Comparison of ENCODE assay signal across 22 cellular contexts in the genomic region with DNA sequence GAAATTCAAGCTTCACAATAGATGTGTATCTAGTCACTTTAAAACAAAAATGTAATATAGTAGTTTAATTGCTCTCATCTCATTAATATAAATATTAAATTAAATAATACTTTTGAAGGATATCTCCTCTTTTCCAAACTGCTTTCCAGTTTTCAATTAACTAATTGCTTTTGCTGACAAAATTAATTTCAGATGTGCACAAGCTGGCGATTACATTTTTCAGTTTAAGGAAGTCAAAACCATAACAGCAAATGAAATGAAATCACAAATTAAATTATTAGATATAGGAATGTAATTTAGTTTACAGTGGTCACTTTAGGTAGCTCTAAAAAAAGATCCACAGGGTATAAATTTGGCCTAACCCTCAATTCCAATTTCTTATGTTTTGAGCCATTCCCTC.
"Had no signal": no experiment of that assay in that cellular context is flagged by ENCODE, and none has a peak within 500 bp of the region (broad histone marks: within the 10 kb centered on the region; RNA-seq: fewer than 3 reads in every experiment).

No MANE protein-coding gene starts in this region.

- H3K79me2 ChIP-seq: hepatocyte had no signal

- H3K36me3 ChIP-seq: gastrocnemius medialis, heart left ventricle, prostate gland, right atrium auricular region, thoracic aorta, tibial nerve, upper lobe of left lung had no signal

- ATAC-seq: gastrocnemius medialis; heart left ventricle; left lobe of liver; mucosa of descending colon; natural killer cell treated with Interleukin-12 subunit alpha and Interleukin-12 subunit beta and Interleukin-15 and Interleukin-18, amount 100 ng/mL, for 72 hours; stimulated activated naive B cell treated with anti-CD40 and anti-IgM and Interleukin-4, amounts not matched to agents 10 μg/mL and 1 μg/mL and 100 μg/mL, for 72 hours had no signal

- H3K27me3 Mint-ChIP-seq: memory B cell; naive B cell; natural killer cell treated with Interleukin-12 subunit alpha and Interleukin-12 subunit beta and Interleukin-15 and Interleukin-18, amount 100 ng/mL, for 72 hours; stimulated activated naive B cell treated with anti-CD40 and anti-IgM and Interleukin-4, amounts not matched to agents 10 μg/mL and 1 μg/mL and 100 μg/mL, for 72 hours; stimulated activated naive CD8-positive, alpha-beta T cell treated with anti-CD3 and anti-CD28 coated beads, Interleukin-15, Interleukin-2, amounts not matched to agents 100 ng/mL and 50 ng/mL, for 24 hours had no signal

- H2AFZ ChIP-seq: hepatocyte had no signal

- H3K4me1 ChIP-seq: gastrocnemius medialis, heart left ventricle, prostate gland, right atrium auricular region, tibial nerve, upper lobe of left lung had no signal

- H3K27ac Mint-ChIP-seq: memory B cell; naive B cell; natural killer cell treated with Interleukin-12 subunit alpha and Interleukin-12 subunit beta and Interleukin-15 and Interleukin-18, amount 100 ng/mL, for 72 hours; stimulated activated naive B cell treated with anti-CD40 and anti-IgM and Interleukin-4, amounts not matched to agents 10 μg/mL and 1 μg/mL and 100 μg/mL, for 72 hours; stimulated activated naive CD8-positive, alpha-beta T cell treated with anti-CD3 and anti-CD28 coated beads, Interleukin-15, Interleukin-2, amounts not matched to agents 100 ng/mL and 50 ng/mL, for 24 hours had no signal

- H3K4me3 Mint-ChIP-seq: memory B cell; natural killer cell treated with Interleukin-12 subunit alpha and Interleukin-12 subunit beta and Interleukin-15 and Interleukin-18, amount 100 ng/mL, for 72 hours; stimulated activated naive B cell treated with anti-CD40 and anti-IgM and Interleukin-4, amounts not matched to agents 10 μg/mL and 1 μg/mL and 100 μg/mL, for 72 hours; stimulated activated naive CD8-positive, alpha-beta T cell treated with anti-CD3 and anti-CD28 coated beads, Interleukin-15, Interleukin-2, amounts not matched to agents 100 ng/mL and 50 ng/mL, for 24 hours had no signal

- H3K36me3 Mint-ChIP-seq: memory B cell; naive B cell; stimulated activated naive B cell treated with anti-CD40 and anti-IgM and Interleukin-4, amounts not matched to agents 10 μg/mL and 1 μg/mL and 100 μg/mL, for 72 hours had no signal

- H3K27me3 ChIP-seq: dorsolateral prefrontal cortex, gastrocnemius medialis, heart left ventricle, hepatocyte, right atrium auricular region, tibial nerve, upper lobe of left lung had no signal

- H3K4me3 ChIP-seq: dorsolateral prefrontal cortex, gastrocnemius medialis, heart left ventricle, hepatocyte, lung, mucosa of descending colon, prostate gland, right atrium auricular region, skin epidermis, thoracic aorta, tibial nerve, upper lobe of left lung had no signal

- H3K27ac ChIP-seq: dorsolateral prefrontal cortex, gastrocnemius medialis, heart left ventricle, hepatocyte, prostate gland, right atrium auricular region, thoracic aorta, tibial nerve, upper lobe of left lung had no signal

- H3K9me3 ChIP-seq: gastrocnemius medialis, mucosa of descending colon, prostate gland, right atrium auricular region, thoracic aorta, tibial nerve, upper lobe of left lung had no signal

- H3K4me1 Mint-ChIP-seq: memory B cell; naive B cell; stimulated activated naive B cell treated with anti-CD40 and anti-IgM and Interleukin-4, amounts not matched to agents 10 μg/mL and 1 μg/mL and 100 μg/mL, for 72 hours had no signal

- H3K4me2 ChIP-seq: hepatocyte had no signal

- DNase-seq: dorsolateral prefrontal cortex; effector CD4-positive, alpha-beta T cell; gastrocnemius medialis; heart left ventricle; kidney; mucosa of descending colon; naive B cell; stimulated activated CD4-positive, alpha-beta T cell treated with anti-CD3 and anti-CD28 coated beads, Interleukin-15, amount 100 ng/mL, for 24 hours; stimulated activated CD4-positive, alpha-beta T cell treated with anti-CD3 and anti-CD28 coated beads, Interleukin-2, amount 100 ng/mL, for 48 hours; stimulated activated naive B cell treated with anti-CD40 and anti-IgM and Interleukin-4, amounts not matched to agents 10 μg/mL and 1 μg/mL and 100 μg/mL, for 72 hours; upper lobe of left lung had no signal
